ENCODE assay signal across 2 cellular contexts in the genomic region with DNA sequence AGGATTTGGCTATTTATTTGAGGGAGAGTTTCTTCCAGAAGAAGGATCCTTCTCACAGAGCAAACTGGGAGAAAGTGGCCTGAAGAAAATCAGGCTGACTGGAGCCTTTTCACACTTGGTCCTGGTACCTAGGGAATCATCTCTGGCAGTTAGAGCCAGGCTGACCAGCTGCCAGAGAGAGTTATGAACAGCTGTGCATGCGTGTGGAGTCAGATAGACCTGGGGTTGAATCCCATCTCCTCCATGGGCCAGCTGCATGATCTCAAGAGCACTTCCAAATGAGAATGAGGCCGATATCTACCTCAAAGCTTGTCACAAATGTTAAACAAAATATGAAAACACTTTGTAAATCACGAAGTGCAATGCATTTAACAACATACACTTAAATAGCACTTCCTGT.
TF ChIP-seq lines count a peak whose summit lies in the region.

No MANE protein-coding gene starts in this region.

TF ChIP-seq in liver, 16 proteins besides CTCF, POLR2A, EP300 and RAD21 (continued from another document):
- TF ChIP-seq ZBTB33 (IDR thresholded peaks at IDR 0.05) (no peak), FOXA1 (IDR thresholded peaks at IDR 0.05) (no peak), HNF4A (conservative IDR thresholded peaks at IDR 0.05) (no peak), TAF1 (conservative IDR thresholded peaks at IDR 0.05) (no peak), FOXA2 (IDR thresholded peaks at IDR 0.05) (no peak), SP1 (IDR thresholded peaks at IDR 0.05) (no peak), REST (IDR thresholded peaks at IDR 0.05) (no peak), YY1 (IDR thresholded peaks at IDR 0.05) (no peak), RXRA (IDR thresholded peaks at IDR 0.05) (no peak)

TF ChIP-seq in HepG2, 621 proteins besides CTCF, POLR2A, EP300 and RAD21 (continued from another document):
- TF ChIP-seq SNAPC4 (CRISPR knock-in tag; IDR thresholded peaks at IDR 0.05) (no peak), ZNF841 (CRISPR knock-in tag; IDR thresholded peaks at IDR 0.05; ENCODE audit: borderline replicate concordance) (no peak), USF2 (IDR thresholded peaks at IDR 0.05; ENCODE audit: low read depth, low read length) (no peak), USF2 (CRISPR knock-in tag; IDR thresholded peaks at IDR 0.05; ENCODE audit: borderline replicate concordance) (no peak), NR2C2 (CRISPR knock-in tag; IDR thresholded peaks at IDR 0.05; ENCODE audit: borderline replicate concordance) (no peak), CREM (IDR thresholded peaks at IDR 0.05) (no peak), CREM (CRISPR knock-in tag; IDR thresholded peaks at IDR 0.05) (no peak), TGIF2 (CRISPR knock-in tag; IDR thresholded peaks at IDR 0.05) (no peak), ZSCAN12 (CRISPR knock-in tag; IDR thresholded peaks at IDR 0.05) (no peak), POLR2AphosphoS5 (IDR thresholded peaks at IDR 0.05; ENCODE audit: low read depth, low read length) (no peak), ZNF776 (CRISPR knock-in tag; IDR thresholded peaks at IDR 0.05) (no peak), NR0B2 (CRISPR knock-in tag; IDR thresholded peaks at IDR 0.05) (no peak)
- TF ChIP-seq, protein P1, sequence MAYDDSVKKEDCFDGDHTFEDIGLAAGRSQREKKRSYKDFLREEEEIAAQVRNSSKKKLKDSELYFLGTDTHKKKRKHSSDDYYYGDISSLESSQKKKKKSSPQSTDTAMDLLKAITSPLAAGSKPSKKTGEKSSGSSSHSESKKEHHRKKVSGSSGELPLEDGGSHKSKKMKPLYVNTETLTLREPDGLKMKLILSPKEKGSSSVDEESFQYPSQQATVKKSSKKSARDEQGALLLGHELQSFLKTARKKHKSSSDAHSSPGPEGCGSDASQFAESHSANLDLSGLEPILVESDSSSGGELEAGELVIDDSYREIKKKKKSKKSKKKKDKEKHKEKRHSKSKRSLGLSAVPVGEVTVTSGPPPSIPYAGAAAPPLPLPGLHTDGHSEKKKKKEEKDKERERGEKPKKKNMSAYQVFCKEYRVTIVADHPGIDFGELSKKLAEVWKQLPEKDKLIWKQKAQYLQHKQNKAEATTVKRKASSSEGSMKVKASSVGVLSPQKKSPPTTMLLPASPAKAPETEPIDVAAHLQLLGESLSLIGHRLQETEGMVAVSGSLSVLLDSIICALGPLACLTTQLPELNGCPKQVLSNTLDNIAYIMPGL (CRISPR knock-in tag; IDR thresholded peaks at IDR 0.05; ENCODE audit: borderline replicate concordance in 1 of 2, low read depth in 1 of 2) = no peak
